Comparison of ENCODE assay signal across 11 cellular contexts in the genomic region with DNA sequence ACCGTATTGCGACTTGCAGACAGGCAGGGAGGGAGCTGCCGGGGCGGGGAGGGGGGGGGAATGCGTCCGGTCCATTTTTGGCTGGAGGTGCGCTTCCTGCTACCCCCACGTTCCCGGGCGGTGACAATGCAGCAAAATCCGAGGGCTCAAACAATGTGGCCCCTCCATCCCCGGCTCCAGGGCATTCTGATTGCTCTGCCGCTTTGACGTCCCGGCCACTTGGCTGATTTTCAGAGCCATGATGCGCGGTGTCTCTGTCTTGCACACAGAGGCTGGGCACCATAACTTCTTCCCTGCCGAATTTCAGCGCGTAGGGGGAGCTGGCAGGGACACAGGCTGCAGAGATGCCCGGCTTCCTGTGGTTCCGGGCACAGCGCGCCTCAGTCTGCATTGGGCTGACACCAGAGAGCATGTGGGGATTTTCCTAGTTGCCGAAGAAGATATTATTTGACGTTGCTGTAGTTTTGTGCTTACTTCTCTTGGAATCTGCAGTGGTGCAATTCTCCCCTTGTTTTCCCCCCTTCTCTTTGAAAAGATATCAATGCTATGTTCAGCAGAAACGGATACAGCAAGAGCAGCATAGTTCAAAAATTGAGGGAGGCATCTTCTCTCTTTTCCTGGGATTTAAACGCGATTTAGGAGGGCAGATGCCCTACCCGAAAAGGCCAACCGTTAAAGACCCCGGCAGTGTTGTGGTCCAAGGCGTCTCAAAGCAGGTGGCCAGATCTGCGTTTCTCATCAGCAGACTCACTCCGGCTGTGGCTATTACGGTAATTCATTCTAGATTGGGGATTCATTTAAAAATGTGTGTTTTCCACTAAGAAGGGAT. TPM values are rescaled to one million over a fixed set of nuclear protein-coding genes. Genes with fewer than 3 reads are reported as not detected.
A peak's percentile ranks its signal among the peaks of the same experiment; 100 is the strongest.
DNase-seq lines count a peak whose midpoint lies in the region; ATAC-seq and TF ChIP-seq lines count a peak whose summit lies in the region.
"Had no signal": no experiment of that assay in that cellular context is flagged by ENCODE, and none has a peak within 500 bp of the region (broad histone marks: within the 10 kb centered on the region; RNA-seq: fewer than 3 reads in every experiment).

No MANE protein-coding gene starts in this region.

- peaks cover 12% of the 10 kb centered on the region for H3K27me3 ChIP-seq in ascending aorta
- peaks cover 0 to 78% of the 10 kb centered on the region in 2 donors for H3K27me3 ChIP-seq in tibial nerve

- H3K4me1 Mint-ChIP-seq in activated T-cell treated with anti-CD3 and anti-CD28 coated beads, Interleukin-2, amount 50 U/mL, for 4 hours (ENCODE audit: low read depth): peaks cover 9% of the 10 kb centered on the region

- TF ChIP-seq EP300 in tibial nerve (IDR thresholded peaks at IDR 0.05): no peak

- no peak for DNase-seq in activated T-cell treated with anti-CD3 and anti-CD28 coated beads, Interleukin-2, amount 50 U/mL, for 4 hours
- no peak for DNase-seq in activated T-cell treated with anti-CD3 and anti-CD28 coated beads, Interleukin-2, amount 50 U/mL, for 48 hours
- no peak for DNase-seq in ascending aorta (ENCODE audit: low spot score in 2 of 2)
- DNase-seq in left kidney (ENCODE audit: low read depth, low spot score): peak; percentile 43
- DNase-seq in tibial nerve (ENCODE audit: low spot score in 2 of 2): no peak
- no peak for DNase-seq in DMS153 treated with DMSO at 0.1 percent for 48 hours (lab: John Stamatoyannopoulos, UW; ENCODE audit: unreplicated experiment)
- DNase-seq in NCI-H2081 treated with DMSO at 0.1 percent for 48 hours (lab: John Stamatoyannopoulos, UW): no peak
- DNase-seq: COR-L47 had no signal

- peaks cover 66% of the 10 kb centered on the region for H3K27me3 Mint-ChIP-seq in activated T-cell treated with anti-CD3 and anti-CD28 coated beads, Interleukin-2, amount 50 U/mL, for 4 hours (ENCODE audit: low read depth)

- no peaks in the 10 kb centered on the region for H3K36me3 Mint-ChIP-seq in activated T-cell treated with anti-CD3 and anti-CD28 coated beads, Interleukin-2, amount 50 U/mL, for 4 hours (ENCODE audit: insufficient read depth)

- peaks cover 11% of the 10 kb centered on the region in 2 donors for H3K4me1 ChIP-seq in ascending aorta
- H3K4me1 ChIP-seq in tibial nerve: peaks cover 0 to 29% (median 17%) of the 10 kb centered on the region in 4 donors

- H3K9me3 Mint-ChIP-seq in activated T-cell treated with anti-CD3 and anti-CD28 coated beads, Interleukin-2, amount 50 U/mL, for 4 hours: no peaks in the 10 kb centered on the region

- intact Hi-C loops in ascending aorta (cut with DNase I): loop anchor here (5.0 to 10.0 kb wide), 2 partner anchors 139 to 182 kb away; a partner anchor contains a TSS

- no peak overlapping the region for H3K27ac ChIP-seq in ascending aorta
- H3K27ac ChIP-seq in tibial nerve: no peak overlapping the region
- H3K27ac ChIP-seq: adrenal gland had no signal

- no peaks in the 10 kb centered on the region for H3K36me3 ChIP-seq in ascending aorta
- H3K36me3 ChIP-seq in tibial nerve: no peaks in the 10 kb centered on the region
- H3K36me3 ChIP-seq: adrenal gland had no signal

- TF ChIP-seq CTCF in ascending aorta (IDR thresholded peaks at IDR 0.05): no peak
- no peak for TF ChIP-seq CTCF in tibial nerve (IDR thresholded peaks at IDR 0.05)

- peak overlapping the region; percentile 52 to 66 for H3K4me3 ChIP-seq in ascending aorta
- H3K4me3 ChIP-seq in tibial nerve: peak overlapping the region; percentile 23 to 53 (median 28)

- no peak for TF ChIP-seq POLR2A in tibial nerve (IDR thresholded peaks at IDR 0.05)

- H3K4me3 Mint-ChIP-seq in activated T-cell treated with anti-CD3 and anti-CD28 coated beads, Interleukin-2, amount 50 U/mL, for 4 hours: peak overlapping the region; percentile 11

- H3K9me3 ChIP-seq in ascending aorta: no peaks in the 10 kb centered on the region
- no peaks in the 10 kb centered on the region for H3K9me3 ChIP-seq in tibial nerve
- H3K9me3 ChIP-seq: adrenal gland had no signal

- 8% methylated on average over 27 to 36 of the region's 36 CpGs for WGBS in tibial nerve, 2 donors

- peak in 1 of 2 donors; percentile 28 for ATAC-seq in activated T-cell treated with anti-CD3 and anti-CD28 coated beads, Interleukin-2, amount 50 U/mL, for 4 hours
- ATAC-seq in HG02798 (IDR thresholded peaks at IDR 0.05; ENCODE audit: poor library complexity, unreplicated experiment): no peak

RNA-seq across cellular contexts. Expression of a gene that starts 1.4 kb away (rescaled TPM):
- total RNA-seq in activated T-cell treated with anti-CD3 and anti-CD28 coated beads, Interleukin-2, amount 50 U/mL, for 4 hours: not detected
- total RNA-seq in ascending aorta (not detected), tibial nerve (10 to 100 TPM in 1 of 4 donors, 1 to 10 TPM in 3; 3.6 to 10.9 (median 6.5) TPM)
- total RNA-seq: myocyte had no signal
